Comparison of ENCODE assay signal across 1 cellular context in genomic region chr1:37667023-37667769, GRCh38.
TF ChIP-seq lines count a peak whose summit lies in the region.

No MANE protein-coding gene starts in this region.

TF ChIP-seq in SK-N-SH, 30 proteins besides CTCF, POLR2A, EP300 and RAD21:
- TF ChIP-seq IRF3 (IDR thresholded peaks at IDR 0.05; ENCODE audit: low read depth, low read length) (no peak), MEF2A (IDR thresholded peaks at IDR 0.05; ENCODE audit: borderline replicate concordance, low read depth) (no peak), RCOR1 (IDR thresholded peaks at IDR 0.05; ENCODE audit: low read length) (0 out of 2 replicates have a peak, but pooled peaks have one; percentile 8), GATA2 (CRISPR knock-in tag; IDR thresholded peaks at IDR 0.05) (peak; percentile 25; the same call in 1 of the 2 replicates), USF1 (IDR thresholded peaks at IDR 0.05; ENCODE audit: borderline replicate concordance, low read depth) (no peak)
